8 cellular contexts compared by ENCODE assay signal in genomic region chr17:50541916-50542688, GRCh38. TPM values are rescaled to one million over a fixed set of nuclear protein-coding genes. Genes with fewer than 3 reads are reported as not detected.
DNase-seq lines count a peak whose midpoint lies in the region; ATAC-seq and TF ChIP-seq lines count a peak whose summit lies in the region.

No MANE protein-coding gene starts in this region.

- H3K4me3 ChIP-seq in GM12865 (ENCODE audit: low read depth, low read length) (peak overlapping the region; percentile 62), psoas muscle (peak overlapping the region; percentile 73), urinary bladder (ENCODE audit: low read depth, low read length) (peak overlapping the region; percentile 54)

- TF ChIP-seq CTCF in GM12865 (IDR thresholded peaks at IDR 0.05; ENCODE audit: insufficient read depth, low read depth, low read length, missing control alignments): peak; percentile 45
- TF ChIP-seq CTCF in psoas muscle (IDR thresholded peaks at IDR 0.05): peak; percentile 16

- DNase-seq in GM12865 (ENCODE audit: low read depth): peak; percentile 78
- DNase-seq in NCI-H1092 (lab: John Stamatoyannopoulos, UW): peak; percentile 45
- DNase-seq in T-helper 1 cell: peak; percentile 68 to 78 (median 72)
- peak; percentile 80 for DNase-seq in amniotic stem cell (lab: John Stamatoyannopoulos, UW)
- peak; percentile 94 for DNase-seq in left ventricle myocardium superior
- peak; percentile 88 to 92 for DNase-seq in psoas muscle

- ATAC-seq in HG02571 (IDR thresholded peaks at IDR 0.05; ENCODE audit: unreplicated experiment) (peak; percentile 75), left ventricle myocardium superior (peak; percentile 93), psoas muscle (peak; percentile 91 to 95 (median 92))

- H3K27ac ChIP-seq in psoas muscle (peak overlapping the region; percentile 65), urinary bladder (ENCODE audit: low read depth) (no peak overlapping the region)

- 1% methylated on average over 47 to 65 of the region's 65 CpGs for WGBS in psoas muscle, 3 donors
- WGBS in urinary bladder: 1% methylated on average over 65 of the region's 65 CpGs

- no peaks in the 10 kb centered on the region for H3K36me3 ChIP-seq in psoas muscle (ENCODE audit: insufficient read depth in 1 of 2, low read depth in 1 of 2)
- no peaks in the 10 kb centered on the region for H3K36me3 ChIP-seq in urinary bladder (ENCODE audit: insufficient read depth)

- H3K27me3 ChIP-seq in psoas muscle (ENCODE audit: insufficient read depth in 3 of 3, low read length in 2 of 3): no peaks in the 10 kb centered on the region

- intact Hi-C loops in left ventricle myocardium superior (cut with micrococcal nuclease): loop anchor here (5.0 kb wide), 1 partner anchor 60 kb away; no protein-coding TSS in a partner anchor
- intact Hi-C loops in psoas muscle (cut with DNase I): loop anchor here in 1 of 2 donors (2.0 kb wide), 1 partner anchor 61 kb away; no protein-coding TSS in a partner anchor

- no peaks in the 10 kb centered on the region for H3K9me3 ChIP-seq in psoas muscle

- H3K4me1 ChIP-seq in psoas muscle (peaks cover 7% of the 10 kb centered on the region), urinary bladder (ENCODE audit: insufficient read depth) (no peaks in the 10 kb centered on the region)

RNA-seq across cellular contexts. Expression of gene SPATA20, which starts 4.9 kb away (rescaled TPM):
- total RNA-seq in left ventricle myocardium superior (68.7 TPM), psoas muscle (10 to 100 TPM; 16.7 to 25.8 (median 21.9) TPM), urinary bladder (32.5 TPM)
- polyA plus RNA-seq in psoas muscle (1 to 10 TPM; 4.8 to 9.7 (median 5.4) TPM), urinary bladder (32.6 TPM)

RNA-seq across cellular contexts. Expression of gene EPN3, which starts 9.6 kb away (rescaled TPM):
- total RNA-seq in left ventricle myocardium superior: 33.4 TPM
- total RNA-seq in psoas muscle: under 1 TPM in 2 of 4 donors, not detected in 2; 0.12 to 0.15 TPM
- under 1 TPM in 1 of 3 donors, not detected in 2; 0.03 TPM for polyA plus RNA-seq in psoas muscle
- total RNA-seq in urinary bladder: 4.4 TPM
- polyA plus RNA-seq in urinary bladder: 5.6 TPM

RNA-seq across cellular contexts. Expression of gene CACNA1G, which starts 18.4 kb away (rescaled TPM):
- 0.25 TPM for total RNA-seq in left ventricle myocardium superior
- total RNA-seq in psoas muscle: under 1 TPM in 3 of 4 donors, not detected in 1; 0.02 to 0.24 (median 0.17) TPM
- under 1 TPM in 2 of 3 donors, not detected in 1; 0.04 TPM for polyA plus RNA-seq in psoas muscle
- 6.6 TPM for total RNA-seq in urinary bladder
- polyA plus RNA-seq in urinary bladder: 0.15 TPM

RNA-seq across cellular contexts. Expression of gene MYCBPAP, which starts 33.9 kb away (rescaled TPM):
- total RNA-seq in left ventricle myocardium superior (0.55 TPM), psoas muscle (under 1 TPM in 3 of 4 donors, not detected in 1; 0.27 to 0.99 (median 0.52) TPM), urinary bladder (1.3 TPM)
- polyA plus RNA-seq in psoas muscle (under 1 TPM in 2 of 3 donors, not detected in 1; 0.05 TPM), urinary bladder (0.23 TPM)
